12 cellular contexts compared by ENCODE assay signal in genomic region chr16:1003551-1004347, GRCh38. TPM values are rescaled to one million over a fixed set of nuclear protein-coding genes. Genes with fewer than 3 reads are reported as not detected.
DNase-seq lines count a peak whose midpoint lies in the region; ATAC-seq, FAIRE-seq and TF ChIP-seq lines count a peak whose summit lies in the region.
"Had no signal": no experiment of that assay in that cellular context is flagged by ENCODE, and none has a peak within 500 bp of the region (broad histone marks: within the 10 kb centered on the region; RNA-seq: fewer than 3 reads in every experiment).

No MANE protein-coding gene starts in this region.

- H3K9me3 ChIP-seq in A549 (no peaks in the 10 kb centered on the region; the same call in 2 of the 3 replicates), endodermal cell (ENCODE audit: control insufficient read depth, low read length) (no peaks in the 10 kb centered on the region)
- H3K9me3 ChIP-seq: gastroesophageal sphincter had no signal

- no peaks in the 10 kb centered on the region for H3K36me3 Mint-ChIP-seq in activated T-cell treated with anti-CD3 and anti-CD28 coated beads, Interleukin-2, amount 50 U/mL, for 4 hours (ENCODE audit: insufficient read depth)
- H3K36me3 Mint-ChIP-seq in Calu3 (ENCODE audit: insufficient read depth, unreplicated experiment): peaks cover 11% of the 10 kb centered on the region
- H3K36me3 Mint-ChIP-seq in endodermal cell (ENCODE audit: low read depth): no peaks in the 10 kb centered on the region

- FAIRE-seq in A549 (lab: Jason Lieb, UNC): no peak
- FAIRE-seq: bronchial epithelial cell had no signal

- no peaks in the 10 kb centered on the region for H3K79me2 ChIP-seq in mesendoderm (ENCODE audit: control insufficient read depth, insufficient read depth, low read length)

- no peaks in the 10 kb centered on the region for H3K9me3 Mint-ChIP-seq in activated T-cell treated with anti-CD3 and anti-CD28 coated beads, Interleukin-2, amount 50 U/mL, for 4 hours
- H3K9me3 Mint-ChIP-seq in Calu3 (ENCODE audit: low read depth, unreplicated experiment) (no peaks in the 10 kb centered on the region), endodermal cell (no peaks in the 10 kb centered on the region)

- H4K8ac ChIP-seq in mesendoderm (ENCODE audit: low read depth, low read length): no peak overlapping the region

- H3K4me1 Mint-ChIP-seq in activated T-cell treated with anti-CD3 and anti-CD28 coated beads, Interleukin-2, amount 50 U/mL, for 4 hours (ENCODE audit: low read depth): peaks cover 50% of the 10 kb centered on the region
- peaks cover 2% of the 10 kb centered on the region for H3K4me1 Mint-ChIP-seq in Calu3 (ENCODE audit: low read depth, unreplicated experiment)
- no peaks in the 10 kb centered on the region for H3K4me1 Mint-ChIP-seq in endodermal cell

- no peak for TF ChIP-seq EP300 in A549 (IDR thresholded peaks at IDR 0.05)

- H3K27ac ChIP-seq in A549 (peak overlapping the region; percentile 74 to 88), mesendoderm (ENCODE audit: low read depth, low read length) (no peak overlapping the region), endodermal cell (ENCODE audit: low read depth, low read length) (no peak overlapping the region)
- H3K27ac ChIP-seq: gastroesophageal sphincter, SK-N-MC had no signal

- POLR2A ChIA-PET in A549 (lab: Yijun Ruan, JAX): interaction anchor here (0.7 kb wide), 1 partner anchor 279 kb away, joined by 3 read pairs; no protein-coding TSS in a partner anchor

- H2BK5ac ChIP-seq in mesendoderm (ENCODE audit: low read length): no peak overlapping the region

- peak overlapping the region; percentile 7 for H3K56ac ChIP-seq in mesendoderm (ENCODE audit: low read length)

- no peak overlapping the region for H3K23ac ChIP-seq in mesendoderm (ENCODE audit: low read length)

- no TSS peak for BruUV-seq in Calu3 (replicated peaks; lab: Mats Ljungman, UMichigan)

- H3K79me1 ChIP-seq in mesendoderm (ENCODE audit: low read length): no peaks in the 10 kb centered on the region

- TF ChIP-seq POLR2A in A549 (IDR thresholded peaks at IDR 0.05; ENCODE audit: low read length): no peak

- no peak overlapping the region for H2BK120ac ChIP-seq in mesendoderm (ENCODE audit: low read depth, low read length)

- no peak overlapping the region for H3K18ac ChIP-seq in mesendoderm (ENCODE audit: low read length)

- no peak overlapping the region for H2AK5ac ChIP-seq in mesendoderm (ENCODE audit: low read length)

- peaks cover 43% of the 10 kb centered on the region for H3K4me1 ChIP-seq in A549
- no peaks in the 10 kb centered on the region for H3K4me1 ChIP-seq in mesendoderm (ENCODE audit: control insufficient read depth, low read depth, low read length)
- no peaks in the 10 kb centered on the region for H3K4me1 ChIP-seq in endodermal cell (ENCODE audit: control insufficient read depth, insufficient read depth, low read length)

- no peak for TF ChIP-seq RAD21 in A549 (conservative IDR thresholded peaks at IDR 0.05 in 1 of 2, IDR thresholded peaks at IDR 0.05 in 1 of 2)

- no peak for TF ChIP-seq CTCF in A549 (IDR thresholded peaks at IDR 0.05)
- no peak for TF ChIP-seq CTCF in Calu3 (IDR thresholded peaks at IDR 0.05; ENCODE audit: unreplicated experiment)
- no peak for TF ChIP-seq CTCF in endodermal cell (conservative IDR thresholded peaks at IDR 0.05)

- H3K27ac Mint-ChIP-seq in Calu3 (ENCODE audit: unreplicated experiment): no peak overlapping the region
- no peak overlapping the region for H3K27ac Mint-ChIP-seq in endodermal cell

- H3K4me3 Mint-ChIP-seq in activated T-cell treated with anti-CD3 and anti-CD28 coated beads, Interleukin-2, amount 50 U/mL, for 4 hours: peak overlapping the region; percentile 66
- H3K4me3 Mint-ChIP-seq in Calu3 (ENCODE audit: low read depth, unreplicated experiment) (no peak overlapping the region), endodermal cell (no peak overlapping the region)

- H3K9ac ChIP-seq in mesendoderm (ENCODE audit: low read length) (no peak overlapping the region), endodermal cell (ENCODE audit: extremely low read depth, low read length, poor library complexity, severe bottlenecking) (no peak overlapping the region)

- H4K5ac ChIP-seq in mesendoderm (ENCODE audit: low read length): no peak overlapping the region

- 91% methylated on average over 18 of the region's 33 CpGs for WGBS in A549 (ENCODE audit: missing lambda C conversion rate)
- no CpG with 5 or more reads among the region's 33 CpGs for WGBS in mesendoderm (ENCODE audit: extremely low coverage, insufficient coverage, low lambda C conversion rate)
- WGBS in endodermal cell (ENCODE audit: insufficient coverage in 1 of 2, insufficient read length in 1 of 2), 2 experiments: 92 to 96% methylated on average over 19 to 33 of the region's 33 CpGs

- intact Hi-C loops in Calu3 (cut with micrococcal nuclease; ENCODE audit: unreplicated experiment): no loop called here

- H3K36me3 ChIP-seq in mesendoderm (ENCODE audit: control insufficient read depth, insufficient read depth, low read length): no peaks in the 10 kb centered on the region
- H3K36me3 ChIP-seq in endodermal cell (ENCODE audit: control insufficient read depth, insufficient read depth, low read length): no peaks in the 10 kb centered on the region
- H3K36me3 ChIP-seq: gastroesophageal sphincter had no signal

- H3K4me3 ChIP-seq in A549 (no peak overlapping the region; the same call in 2 of the 3 replicates), mesendoderm (ENCODE audit: low read length) (no peak overlapping the region), endodermal cell (ENCODE audit: low read length) (no peak overlapping the region)
- H3K4me3 ChIP-seq: gastroesophageal sphincter, SK-N-MC had no signal

- H3K27me3 ChIP-seq in mesendoderm (ENCODE audit: insufficient read depth, low read length, poor library complexity) (no peaks in the 10 kb centered on the region), endodermal cell (ENCODE audit: control insufficient read depth, insufficient read depth, low read length, poor library complexity, severe bottlenecking) (no peaks in the 10 kb centered on the region)

- peaks cover 2% of the 10 kb centered on the region for H3K27me3 Mint-ChIP-seq in activated T-cell treated with anti-CD3 and anti-CD28 coated beads, Interleukin-2, amount 50 U/mL, for 4 hours (ENCODE audit: low read depth)
- peaks cover 65% of the 10 kb centered on the region for H3K27me3 Mint-ChIP-seq in Calu3 (ENCODE audit: unreplicated experiment)
- H3K27me3 Mint-ChIP-seq in endodermal cell (ENCODE audit: insufficient read depth): no peaks in the 10 kb centered on the region

- no peak overlapping the region for H2BK15ac ChIP-seq in mesendoderm (replicated peaks; ENCODE audit: low read depth)

- ATAC-seq in A549 (peak in 1 of 2 experiments; percentile 5; a peak in 1 of 6 replicates), GM19455 (IDR thresholded peaks at IDR 0.05; ENCODE audit: unreplicated experiment) (no peak)
- ATAC-seq in activated T-cell treated with anti-CD3 and anti-CD28 coated beads, Interleukin-2, amount 50 U/mL, for 4 hours: peak; percentile 72 to 77

- no peak overlapping the region for H3K4ac ChIP-seq in mesendoderm (ENCODE audit: low read depth, low read length)

- DNase-seq in A549 (ENCODE audit: low read depth in 1 of 2, low spot score in 1 of 2): no peak
- peak; percentile 88 for DNase-seq in M059J (ENCODE audit: low read depth)
- peak; percentile 36 for DNase-seq in activated T-cell treated with anti-CD3 and anti-CD28 coated beads, Interleukin-2, amount 50 U/mL, for 4 hours
- no peak for DNase-seq in mesendoderm
- no peak for DNase-seq in hepatic stellate cell (ENCODE audit: low spot score)
- no peak for DNase-seq in Calu3
- DNase-seq in endodermal cell: no peak
- DNase-seq: AML-193 had no signal

- H3K4me2 ChIP-seq in A549: peak overlapping the region; percentile 87
- no peak overlapping the region for H3K4me2 ChIP-seq in mesendoderm (ENCODE audit: low read length)

- CTCF ChIA-PET in A549 (lab: Yijun Ruan, JAX) (interaction anchor here (1.0 to 1.2 kb wide), 2 partner anchors 54 to 127 kb away, joined by 3 to 6 read pairs; no protein-coding TSS in a partner anchor), Calu3 (lab: Charles Lee) (interaction anchor here (0.5 to 0.7 kb wide), 2 partner anchors 177 to 208 kb away, joined by 3 to 5 read pairs; no protein-coding TSS in a partner anchor)

TF ChIP-seq in A549, 52 proteins besides CTCF, POLR2A, EP300 and RAD21 (continues in another document):
- TF ChIP-seq FOSL2 (IDR thresholded peaks at IDR 0.05) (no peak), FOSL2 (CRISPR knock-in tag; IDR thresholded peaks at IDR 0.05) (no peak), CBX2 (IDR thresholded peaks at IDR 0.05; ENCODE audit: borderline replicate concordance, low read depth) (no peak), FOXS1 (CRISPR knock-in tag; IDR thresholded peaks at IDR 0.05) (no peak), ZC3H11A (IDR thresholded peaks at IDR 0.05) (no peak), ESRRA (IDR thresholded peaks at IDR 0.05; ENCODE audit: borderline replicate concordance, low read length) (no peak), NR3C1 (IDR thresholded peaks at IDR 0.05) (no peak)

RNA-seq across cellular contexts. Expression of gene SOX8, which starts 22.2 kb away (rescaled TPM):
- polyA plus RNA-seq in A549 (2011; rRNA removed) (0.06 and 0.07 TPM in 2 replicates), A549 (2017; fragmentation: RNase III; extraction: RNeasy Plus Mini Kit Qiagen cat#74134 plus additional on column Dnase treatment) (0.12 to 0.22 TPM (median 0.14 TPM) in 3 replicates)
- polyA plus RNA-seq in A549 (2012; cell fraction: cytosol; rRNA removed): 0.15 and 0.26 TPM in 2 replicates
- polyA plus RNA-seq in A549 (2012; cell fraction: nucleus; rRNA removed): 0.31 and 0.41 TPM in 2 replicates
- not detected in 2 replicates for polyA minus RNA-seq in A549 (2011; rRNA and poly(A)+ RNA removed)
- not detected in 2 replicates for total RNA-seq in M059J (2014; rRNA removed; shearing (Covaris generic))
- total RNA-seq in activated T-cell treated with anti-CD3 and anti-CD28 coated beads, Interleukin-2, amount 50 U/mL, for 4 hours: 1 to 10 TPM; 2.6 to 4.0 (median 3.5) TPM
- 1.8 TPM for polyA plus RNA-seq in mesendoderm (2013, experiment 1 of 2)
- polyA plus RNA-seq in mesendoderm (2013, experiment 2 of 2): 1.8 TPM
- total RNA-seq in Calu3 (2022) (0.92 and 1.2 TPM in 2 replicates), endodermal cell (1 to 10 TPM in 1 of 2 donors, under 1 TPM in 1; 0.69 to 5.1 TPM)
- polyA plus RNA-seq in endodermal cell (2013, experiment 1 of 2): 8.9 TPM
- 9.2 TPM for polyA plus RNA-seq in endodermal cell (2013, experiment 2 of 2)

RNA-seq across cellular contexts. Expression of gene LMF1, which starts 33.0 kb away (rescaled TPM):
- polyA plus RNA-seq in A549 (2011; rRNA removed): 10.9 and 16.0 TPM in 2 replicates
- polyA plus RNA-seq in A549 (2012; cell fraction: cytosol; rRNA removed): 4.1 and 7.4 TPM in 2 replicates
- 25.0 and 30.2 TPM in 2 replicates for polyA plus RNA-seq in A549 (2012; cell fraction: nucleus; rRNA removed)
- polyA plus RNA-seq in A549 (2017; fragmentation: RNase III; extraction: RNeasy Plus Mini Kit Qiagen cat#74134 plus additional on column Dnase treatment): 8.5 to 10.6 TPM (median 8.8 TPM) in 3 replicates
- polyA minus RNA-seq in A549 (2011; rRNA and poly(A)+ RNA removed): 33.5 and 56.4 TPM in 2 replicates
- 2.4 and 2.8 TPM in 2 replicates for total RNA-seq in M059J (2014; rRNA removed; shearing (Covaris generic))
- 1 to 10 TPM; 7.7 to 9.9 (median 9.3) TPM for total RNA-seq in activated T-cell treated with anti-CD3 and anti-CD28 coated beads, Interleukin-2, amount 50 U/mL, for 4 hours
- 1.7 TPM for polyA plus RNA-seq in mesendoderm (2013, experiment 1 of 2)
- 1.3 TPM for polyA plus RNA-seq in mesendoderm (2013, experiment 2 of 2)
- 31.9 and 34.6 TPM in 2 replicates for total RNA-seq in Calu3 (2022)
- total RNA-seq in endodermal cell: 10 to 100 TPM; 13.7 to 15.1 TPM
- polyA plus RNA-seq in endodermal cell (2013, experiment 1 of 2): 12.7 TPM
- polyA plus RNA-seq in endodermal cell (2013, experiment 2 of 2): 10.8 TPM

Comparison
In these comparisons a context has a peak if more than half of its experiments do, and no peak if none do; other contexts are left out.
1. DNase-seq: peak in M059J (single experiment) and activated T-cell treated with anti-CD3 and anti-CD28 coated beads, Interleukin-2, amount 50 U/mL, for 4 hours (single experiment); none in A549 (0 of 2), mesendoderm (single experiment), hepatic stellate cell (single experiment), Calu3 (single experiment) and endodermal cell (single experiment).
2. H3K27ac ChIP-seq: peak in A549 (2 of 2); none in mesendoderm (single experiment) and endodermal cell (single experiment).